Comparison of ENCODE assay signal across 1 cellular context in genomic region chr19:38792250-38793111, GRCh38.
TF ChIP-seq lines count a peak whose summit lies in the region.

No MANE protein-coding gene starts in this region.

TF ChIP-seq in HepG2, 621 proteins besides CTCF, POLR2A, EP300 and RAD21 (continues in another document):
- no peak for TF ChIP-seq NFIB (CRISPR knock-in tag; IDR thresholded peaks at IDR 0.05; ENCODE audit: borderline replicate concordance)
- no peak for TF ChIP-seq SCMH1 (CRISPR knock-in tag; IDR thresholded peaks at IDR 0.05; ENCODE audit: borderline replicate concordance)
- no peak for TF ChIP-seq ZNF256 (CRISPR knock-in tag; conservative IDR thresholded peaks at IDR 0.05)
- no peak for TF ChIP-seq THAP7 (CRISPR knock-in tag; IDR thresholded peaks at IDR 0.05)
- no peak for TF ChIP-seq CBX2 (IDR thresholded peaks at IDR 0.05; ENCODE audit: low read depth, low read length)
- no peak for TF ChIP-seq CBX2 (CRISPR knock-in tag; IDR thresholded peaks at IDR 0.05; ENCODE audit: low read depth)
- no peak for TF ChIP-seq PHB2 (IDR thresholded peaks at IDR 0.05; ENCODE audit: partially characterized antibody)
- TF ChIP-seq ZNF746 (CRISPR knock-in tag; IDR thresholded peaks at IDR 0.05): no peak
- TF ChIP-seq PAXIP1 (CRISPR knock-in tag; conservative IDR thresholded peaks at IDR 0.05): peak; percentile 31; the same call in 1 of the 2 replicates
- TF ChIP-seq ZBTB44 (CRISPR knock-in tag; IDR thresholded peaks at IDR 0.05): no peak
- TF ChIP-seq ZFY (CRISPR knock-in tag; IDR thresholded peaks at IDR 0.05): peak; percentile 57
- no peak for TF ChIP-seq TFAP4 (IDR thresholded peaks at IDR 0.05; ENCODE audit: borderline replicate concordance, low read depth)
- no peak for TF ChIP-seq BATF2 (CRISPR knock-in tag; IDR thresholded peaks at IDR 0.05)
- no peak for TF ChIP-seq ZEB1 (IDR thresholded peaks at IDR 0.05; ENCODE audit: insufficient replicate concordance, low read depth)
- TF ChIP-seq KMT2B (CRISPR knock-in tag; IDR thresholded peaks at IDR 0.05): no peak
- TF ChIP-seq HDAC1 (CRISPR knock-in tag; IDR thresholded peaks at IDR 0.05): no peak
- no peak for TF ChIP-seq CREBL2 (CRISPR knock-in tag; IDR thresholded peaks at IDR 0.05; ENCODE audit: borderline replicate concordance)
- TF ChIP-seq RARA (CRISPR knock-in tag; IDR thresholded peaks at IDR 0.05): no peak
- TF ChIP-seq NCOR1 (IDR thresholded peaks at IDR 0.05; ENCODE audit: borderline replicate concordance, low read length): no peak
- no peak for TF ChIP-seq ETV6 (CRISPR knock-in tag; conservative IDR thresholded peaks at IDR 0.05)
- peak; percentile 59; the same call in 1 of the 2 replicates for TF ChIP-seq HNF4G (IDR thresholded peaks at IDR 0.05; ENCODE audit: borderline replicate concordance, low read depth, low read length)
- no peak for TF ChIP-seq HNF4G (CRISPR knock-in tag; IDR thresholded peaks at IDR 0.05; ENCODE audit: borderline replicate concordance, low read depth)
- TF ChIP-seq MXD4 (CRISPR knock-in tag; IDR thresholded peaks at IDR 0.05): no peak
- TF ChIP-seq ZNF672 (CRISPR knock-in tag; IDR thresholded peaks at IDR 0.05): no peak
- TF ChIP-seq NFRKB (IDR thresholded peaks at IDR 0.05): no peak
- TF ChIP-seq ZNF430 (CRISPR knock-in tag; IDR thresholded peaks at IDR 0.05): no peak
- TF ChIP-seq HNRNPLL (IDR thresholded peaks at IDR 0.05; ENCODE audit: low read depth, low read length, poor library complexity, severe bottlenecking): peak; percentile 16
- no peak for TF ChIP-seq MYNN (CRISPR knock-in tag; IDR thresholded peaks at IDR 0.05; ENCODE audit: low read depth)
- TF ChIP-seq SMAD1 (CRISPR knock-in tag; IDR thresholded peaks at IDR 0.05; ENCODE audit: borderline replicate concordance, low read depth): no peak
- TF ChIP-seq MXD1 (CRISPR knock-in tag; IDR thresholded peaks at IDR 0.05): no peak
- TF ChIP-seq YEATS4 (CRISPR knock-in tag; IDR thresholded peaks at IDR 0.05; ENCODE audit: borderline replicate concordance): no peak
- no peak for TF ChIP-seq TCF7L2 (IDR thresholded peaks at IDR 0.05; ENCODE audit: low read depth, low read length)
- no peak for TF ChIP-seq ZNF564 (CRISPR knock-in tag; IDR thresholded peaks at IDR 0.05)
- peak; percentile 76 for TF ChIP-seq ZBTB38 (CRISPR knock-in tag; IDR thresholded peaks at IDR 0.05)
- no peak for TF ChIP-seq ZNF646 (CRISPR knock-in tag; IDR thresholded peaks at IDR 0.05)
- no peak for TF ChIP-seq KLF13 (CRISPR knock-in tag; IDR thresholded peaks at IDR 0.05)
- no peak for TF ChIP-seq MAFG (CRISPR knock-in tag; IDR thresholded peaks at IDR 0.05)
- no peak for TF ChIP-seq ZNF510 (CRISPR knock-in tag; IDR thresholded peaks at IDR 0.05; ENCODE audit: low read depth)
- TF ChIP-seq HOXA3 (CRISPR knock-in tag; IDR thresholded peaks at IDR 0.05): peak; percentile 54
- peak; percentile 63 for TF ChIP-seq ZNF687 (CRISPR knock-in tag; IDR thresholded peaks at IDR 0.05)
- TF ChIP-seq ZNF580 (CRISPR knock-in tag; IDR thresholded peaks at IDR 0.05; ENCODE audit: borderline replicate concordance, low read depth): no peak
